ENCODE assay signal across 8 cellular contexts in genomic region chr12:12786371-12786715, GRCh38. TPM values are rescaled to one million over a fixed set of nuclear protein-coding genes. Genes with fewer than 3 reads are reported as not detected.
A peak's percentile ranks its signal among the peaks of the same experiment; 100 is the strongest.
DNase-seq lines count a peak whose midpoint lies in the region; ATAC-seq and TF ChIP-seq lines count a peak whose summit lies in the region.

No MANE protein-coding gene starts in this region.

- H3K27ac Mint-ChIP-seq in activated T-helper 2 cell treated with anti-CD3 and anti-CD28 coated beads, Interferon-gamma antibody, Interleukin-2, Interleukin-4, amounts not matched to agents 10 μg/mL and 5 μg/mL and 100 μg/mL, durations not matched to agents 14 hours and 24 hours and 36 hours: peak overlapping the region; percentile 60
- peak overlapping the region; percentile 94 for H3K27ac Mint-ChIP-seq in stimulated activated memory B cell treated with anti-CD40 and anti-IgM and Interleukin-4, amounts not matched to agents 10 μg/mL and 1 μg/mL and 100 μg/mL, for 72 hours

- H3K36me3 ChIP-seq in DOHH2 (ENCODE audit: control insufficient read depth, low read length) (no peaks in the 10 kb centered on the region), hepatocyte (replicated peaks; ENCODE audit: insufficient read depth, low read depth) (no peaks in the 10 kb centered on the region)

- H2AFZ ChIP-seq in hepatocyte: peak overlapping the region; percentile 82

- no peaks in the 10 kb centered on the region for H3K27me3 Mint-ChIP-seq in activated T-helper 2 cell treated with anti-CD3 and anti-CD28 coated beads, Interferon-gamma antibody, Interleukin-2, Interleukin-4, amounts not matched to agents 10 μg/mL and 5 μg/mL and 100 μg/mL, durations not matched to agents 14 hours and 24 hours and 36 hours (ENCODE audit: low read depth)
- no peaks in the 10 kb centered on the region for H3K27me3 Mint-ChIP-seq in stimulated activated memory B cell treated with anti-CD40 and anti-IgM and Interleukin-4, amounts not matched to agents 10 μg/mL and 1 μg/mL and 100 μg/mL, for 72 hours

- H3K36me3 Mint-ChIP-seq in activated T-helper 2 cell treated with anti-CD3 and anti-CD28 coated beads, Interferon-gamma antibody, Interleukin-2, Interleukin-4, amounts not matched to agents 10 μg/mL and 5 μg/mL and 100 μg/mL, durations not matched to agents 14 hours and 24 hours and 36 hours (ENCODE audit: low read depth): peaks cover 2% of the 10 kb centered on the region
- H3K36me3 Mint-ChIP-seq in stimulated activated memory B cell treated with anti-CD40 and anti-IgM and Interleukin-4, amounts not matched to agents 10 μg/mL and 1 μg/mL and 100 μg/mL, for 72 hours: no peaks in the 10 kb centered on the region

- H4K20me1 ChIP-seq in DOHH2 (ENCODE audit: control insufficient read depth, insufficient read depth, low read depth, low read length): no peaks in the 10 kb centered on the region
- no peaks in the 10 kb centered on the region for H4K20me1 ChIP-seq in hepatocyte (ENCODE audit: insufficient read depth, poor library complexity, severe bottlenecking)

- intact Hi-C loops in activated T-helper 2 cell treated with anti-CD3 and anti-CD28 coated beads, Interferon-gamma antibody, Interleukin-2, Interleukin-4, amounts not matched to agents 10 μg/mL and 5 μg/mL and 100 μg/mL, durations not matched to agents 14 hours and 24 hours and 36 hours (cut with micrococcal nuclease): loop anchor here (1.0 to 10.0 kb wide), 8 partner anchors 22 to 426 kb away; partner anchors contain the start of genes EMP1, GSG1 and HEBP1

- ATAC-seq in HG02938 (IDR thresholded peaks at IDR 0.05; ENCODE audit: unreplicated experiment) (peak; percentile 15), HG03342 (IDR thresholded peaks at IDR 0.05; ENCODE audit: unreplicated experiment) (no peak)
- peak; percentile 34 for ATAC-seq in stimulated activated memory B cell treated with anti-CD40 and anti-IgM and Interleukin-4, amounts not matched to agents 10 μg/mL and 1 μg/mL and 100 μg/mL, for 72 hours

- peaks cover 34% of the 10 kb centered on the region for H3K4me1 Mint-ChIP-seq in activated T-helper 2 cell treated with anti-CD3 and anti-CD28 coated beads, Interferon-gamma antibody, Interleukin-2, Interleukin-4, amounts not matched to agents 10 μg/mL and 5 μg/mL and 100 μg/mL, durations not matched to agents 14 hours and 24 hours and 36 hours (ENCODE audit: low read depth)
- peaks cover 33% of the 10 kb centered on the region for H3K4me1 Mint-ChIP-seq in stimulated activated memory B cell treated with anti-CD40 and anti-IgM and Interleukin-4, amounts not matched to agents 10 μg/mL and 1 μg/mL and 100 μg/mL, for 72 hours

- no peak for DNase-seq in activated T-helper 2 cell treated with anti-CD3 and anti-CD28 coated beads, Interferon-gamma antibody, Interleukin-2, Interleukin-4, amounts not matched to agents 10 μg/mL and 5 μg/mL and 100 μg/mL, durations not matched to agents 14 hours and 24 hours and 36 hours (ENCODE audit: low spot score)
- DNase-seq in hepatocyte (ENCODE audit: low spot score) (no peak), nucleus accumbens (lab: John Stamatoyannopoulos, UW) (no peak), medulla oblongata (ENCODE audit: extremely low spot score) (no peak)

- no peaks in the 10 kb centered on the region for H3K9me3 Mint-ChIP-seq in activated T-helper 2 cell treated with anti-CD3 and anti-CD28 coated beads, Interferon-gamma antibody, Interleukin-2, Interleukin-4, amounts not matched to agents 10 μg/mL and 5 μg/mL and 100 μg/mL, durations not matched to agents 14 hours and 24 hours and 36 hours
- no peaks in the 10 kb centered on the region for H3K9me3 Mint-ChIP-seq in stimulated activated memory B cell treated with anti-CD40 and anti-IgM and Interleukin-4, amounts not matched to agents 10 μg/mL and 1 μg/mL and 100 μg/mL, for 72 hours

- H3K27me3 ChIP-seq in DOHH2 (ENCODE audit: control insufficient read depth, low read length): peaks cover 14% of the 10 kb centered on the region
- no peaks in the 10 kb centered on the region for H3K27me3 ChIP-seq in hepatocyte

- no peaks in the 10 kb centered on the region for H3K9me3 ChIP-seq in DOHH2 (ENCODE audit: control insufficient read depth, insufficient read depth, low read length)
- H3K9me3 ChIP-seq in hepatocyte (ENCODE audit: low read depth): no peaks in the 10 kb centered on the region

- TF ChIP-seq CTCF in DOHH2 (IDR thresholded peaks at IDR 0.05; ENCODE audit: low read depth, low read length, poor library complexity, severe bottlenecking): no peak
- no peak for TF ChIP-seq CTCF in hepatocyte (IDR thresholded peaks at IDR 0.05; ENCODE audit: poor library complexity)

- no peaks in the 10 kb centered on the region for H3K9me2 ChIP-seq in DOHH2 (replicated peaks; ENCODE audit: control insufficient read depth, low read length)
- H3K9me2 ChIP-seq in hepatocyte (replicated peaks; ENCODE audit: insufficient read depth): no peaks in the 10 kb centered on the region

- H3K4me2 ChIP-seq in DOHH2 (ENCODE audit: low read length) (peak overlapping the region; percentile 90), hepatocyte (peak overlapping the region; percentile 77)

- no peaks in the 10 kb centered on the region; the same call in none of the 2 replicates for H3F3A ChIP-seq in DOHH2 (ENCODE audit: control insufficient read depth, insufficient read depth)

- peak overlapping the region; percentile 75 for H3K4me3 Mint-ChIP-seq in activated T-helper 2 cell treated with anti-CD3 and anti-CD28 coated beads, Interferon-gamma antibody, Interleukin-2, Interleukin-4, amounts not matched to agents 10 μg/mL and 5 μg/mL and 100 μg/mL, durations not matched to agents 14 hours and 24 hours and 36 hours (ENCODE audit: low read depth)
- peak overlapping the region; percentile 90 for H3K4me3 Mint-ChIP-seq in stimulated activated memory B cell treated with anti-CD40 and anti-IgM and Interleukin-4, amounts not matched to agents 10 μg/mL and 1 μg/mL and 100 μg/mL, for 72 hours

- WGBS in hepatocyte (ENCODE audit: low lambda C conversion rate, missing lambda C conversion rate): 46% methylated on average over 4 of the region's 4 CpGs

- H3K4me3 ChIP-seq in DOHH2 (ENCODE audit: low read length) (peak overlapping the region; percentile 78), hepatocyte (peak overlapping the region; percentile 22)

- H3K27ac ChIP-seq in DOHH2 (ENCODE audit: low read depth, low read length) (no peak overlapping the region), hepatocyte (peak overlapping the region; percentile 66)

- H3K79me2 ChIP-seq in DOHH2 (ENCODE audit: control insufficient read depth, low read length): no peaks in the 10 kb centered on the region
- H3K79me2 ChIP-seq in hepatocyte: no peaks in the 10 kb centered on the region

- H3K4me1 ChIP-seq in DOHH2 (ENCODE audit: control insufficient read depth, low read length) (peaks cover 25% of the 10 kb centered on the region), hepatocyte (ENCODE audit: insufficient read depth) (peaks cover 22% of the 10 kb centered on the region)

RNA-seq across cellular contexts. Expression of gene APOLD1, which starts 0.9 kb away (rescaled TPM):
- 5.3 and 6.0 TPM in 2 replicates for total RNA-seq in activated T-helper 2 cell treated with anti-CD3 and anti-CD28 coated beads, Interferon-gamma antibody, Interleukin-2, Interleukin-4, amounts not matched to agents 10 μg/mL and 5 μg/mL and 100 μg/mL, durations not matched to agents 14 hours and 24 hours and 36 hours
- total RNA-seq in hepatocyte: 5.6 and 6.0 TPM in 2 replicates
- polyA plus RNA-seq in hepatocyte: 1.5 and 3.8 TPM in 2 replicates

RNA-seq across cellular contexts. Expression of gene DDX47, which starts 26.8 kb away (rescaled TPM):
- total RNA-seq in activated T-helper 2 cell treated with anti-CD3 and anti-CD28 coated beads, Interferon-gamma antibody, Interleukin-2, Interleukin-4, amounts not matched to agents 10 μg/mL and 5 μg/mL and 100 μg/mL, durations not matched to agents 14 hours and 24 hours and 36 hours: 114 and 120 TPM in 2 replicates
- 69.4 and 74.4 TPM in 2 replicates for total RNA-seq in hepatocyte
- polyA plus RNA-seq in hepatocyte: 51.6 and 56.2 TPM in 2 replicates
